ENCODE assay signal across 1 cellular context in genomic region chr19:9584073-9584833, GRCh38.
TF ChIP-seq lines count a peak whose summit lies in the region.

TSS of gene ZNF121 (minus strand) at chr19:9584504. CDS start at chr19:9568097, 16,407 bp downstream.

TF ChIP-seq in HepG2, 621 proteins besides CTCF, POLR2A, EP300 and RAD21 (continued from another document and continues in another):
- TF ChIP-seq THAP9 (CRISPR knock-in tag; IDR thresholded peaks at IDR 0.05; ENCODE audit: borderline replicate concordance) (no peak; the same call in 1 of the 2 replicates), ZNF672 (CRISPR knock-in tag; IDR thresholded peaks at IDR 0.05) (no peak), GPBP1L1 (CRISPR knock-in tag; IDR thresholded peaks at IDR 0.05) (no peak), TMF1 (CRISPR knock-in tag; IDR thresholded peaks at IDR 0.05; ENCODE audit: low read depth) (peak; percentile 81; the same call in 1 of the 2 replicates), CSRNP1 (CRISPR knock-in tag; IDR thresholded peaks at IDR 0.05) (peak; percentile 80; the same call in 1 of the 2 replicates), ZNF883 (CRISPR knock-in tag; IDR thresholded peaks at IDR 0.05; ENCODE audit: not compliant biosample characterization) (peak; percentile 32), MIER2 (CRISPR knock-in tag; IDR thresholded peaks at IDR 0.05) (no peak; the same call in 1 of the 2 replicates), SMC3 (IDR thresholded peaks at IDR 0.05; ENCODE audit: low read length) (no peak), ZNF850 (CRISPR knock-in tag; conservative IDR thresholded peaks at IDR 0.05) (no peak), ZNF564 (CRISPR knock-in tag; IDR thresholded peaks at IDR 0.05) (no peak), ZKSCAN1 (IDR thresholded peaks at IDR 0.05; ENCODE audit: low read length) (no peak), TIGD3 (CRISPR knock-in tag; IDR thresholded peaks at IDR 0.05; ENCODE audit: borderline replicate concordance) (peak; percentile 55; the same call in 1 of the 2 replicates), ZNF777 (CRISPR knock-in tag; IDR thresholded peaks at IDR 0.05) (peak; percentile 58), TERF1 (CRISPR knock-in tag; IDR thresholded peaks at IDR 0.05) (no peak), ZBTB39 (CRISPR knock-in tag; IDR thresholded peaks at IDR 0.05) (no peak), ZNF275 (CRISPR knock-in tag; IDR thresholded peaks at IDR 0.05; ENCODE audit: borderline replicate concordance) (0 out of 2 replicates have a peak, but pooled peaks have one; percentile 47), NCOA1 (CRISPR knock-in tag; IDR thresholded peaks at IDR 0.05) (no peak), THAP11 (CRISPR knock-in tag; IDR thresholded peaks at IDR 0.05) (peak; percentile 90), ZNF260 (CRISPR knock-in tag; IDR thresholded peaks at IDR 0.05; ENCODE audit: borderline replicate concordance, low read depth) (no peak), ZMYM2 (CRISPR knock-in tag; IDR thresholded peaks at IDR 0.05) (no peak; the same call in 1 of the 2 replicates), FOXP1 (IDR thresholded peaks at IDR 0.05) (no peak), FOXP1 (CRISPR knock-in tag; IDR thresholded peaks at IDR 0.05) (no peak), RXRB (CRISPR knock-in tag; IDR thresholded peaks at IDR 0.05; ENCODE audit: borderline replicate concordance) (0 out of 2 replicates have a peak, but pooled peaks have one; percentile 26), ZIK1 (CRISPR knock-in tag; IDR thresholded peaks at IDR 0.05; ENCODE audit: borderline replicate concordance, low read depth) (peak; percentile 62; the same call in 1 of the 2 replicates), NR2F6 (IDR thresholded peaks at IDR 0.05) (no peak), NR2F6 (CRISPR knock-in tag; IDR thresholded peaks at IDR 0.05) (peak; percentile 21; the same call in 1 of the 2 replicates), RBFOX2 (IDR thresholded peaks at IDR 0.05; ENCODE audit: low read depth, low read length) (peak; percentile 89), ZNF784 (CRISPR knock-in tag; IDR thresholded peaks at IDR 0.05; ENCODE audit: borderline replicate concordance) (peak; percentile 67; the same call in 1 of the 2 replicates), KDM2A (CRISPR knock-in tag; IDR thresholded peaks at IDR 0.05; ENCODE audit: borderline replicate concordance, low read depth) (peak; percentile 84; the same call in 1 of the 2 replicates), MLX (CRISPR knock-in tag; IDR thresholded peaks at IDR 0.05) (no peak; the same call in 1 of the 2 replicates), ZFP36L1 (CRISPR knock-in tag; IDR thresholded peaks at IDR 0.05) (0 out of 2 replicates have a peak, but pooled peaks have one; percentile 28), ATF6 (CRISPR knock-in tag; conservative IDR thresholded peaks at IDR 0.05) (no peak), DDIT3 (CRISPR knock-in tag; IDR thresholded peaks at IDR 0.05) (no peak), NFRKB (IDR thresholded peaks at IDR 0.05) (no peak), HMGXB3 (CRISPR knock-in tag; IDR thresholded peaks at IDR 0.05; ENCODE audit: borderline replicate concordance) (no peak), STAG1 (CRISPR knock-in tag; IDR thresholded peaks at IDR 0.05) (0 out of 2 replicates have a peak, but pooled peaks have one; percentile 2), RFXANK (CRISPR knock-in tag; IDR thresholded peaks at IDR 0.05) (no peak), ZNF678 (CRISPR knock-in tag; IDR thresholded peaks at IDR 0.05) (no peak), KLF11 (CRISPR knock-in tag; IDR thresholded peaks at IDR 0.05) (no peak)
